In genomic region chr13:92390217-92390616, GRCh38 we compare ENCODE assay signal across 14 cellular contexts.
DNase-seq lines count a peak whose midpoint lies in the region; ATAC-seq and TF ChIP-seq lines count a peak whose summit lies in the region.
"Had no signal": no experiment of that assay in that cellular context is flagged by ENCODE, and none has a peak within 500 bp of the region (broad histone marks: within the 10 kb centered on the region; RNA-seq: fewer than 3 reads in every experiment).

No MANE protein-coding gene starts in this region.

- H3K27me3 ChIP-seq in hepatocyte, result no peaks in the 10 kb centered on the region
- H3K27me3 ChIP-seq: testis had no signal

- H3K4me2 ChIP-seq in hepatocyte, result peak overlapping the region; percentile 22

- H3K4me3 ChIP-seq in hepatocyte, result no peak overlapping the region
- H3K4me3 ChIP-seq: testis had no signal

- no peaks in the 10 kb centered on the region for H3K9me3 ChIP-seq in hepatocyte (ENCODE audit: low read depth)
- H3K9me3 ChIP-seq: testis had no signal

- no peaks in the 10 kb centered on the region for H4K20me1 ChIP-seq in hepatocyte (ENCODE audit: insufficient read depth, poor library complexity, severe bottlenecking)

- ATAC-seq in GM19035 (IDR thresholded peaks at IDR 0.05; ENCODE audit: unreplicated experiment), result no peak
- ATAC-seq: PC-3 had no signal

- no peaks in the 10 kb centered on the region for H3K36me3 ChIP-seq in hepatocyte (replicated peaks; ENCODE audit: insufficient read depth, low read depth)

- TF ChIP-seq CTCF in hepatocyte (IDR thresholded peaks at IDR 0.05; ENCODE audit: poor library complexity), result no peak

- 38% methylated on average over 4 of the region's 4 CpGs for WGBS in hepatocyte (ENCODE audit: low lambda C conversion rate, missing lambda C conversion rate)

- no peak overlapping the region for H3K27ac ChIP-seq in hepatocyte
- H3K27ac ChIP-seq: testis had no signal

- peaks cover 8% of the 10 kb centered on the region for H3K4me1 ChIP-seq in hepatocyte (ENCODE audit: insufficient read depth)
- H3K4me1 ChIP-seq: testis had no signal

- H3K79me2 ChIP-seq in hepatocyte, result no peaks in the 10 kb centered on the region

- DNase-seq in DMS53 treated with DMSO at 0.1 percent for 48 hours (lab: John Stamatoyannopoulos, UW; ENCODE audit: unreplicated experiment) (peak; percentile 50), NCI-H1417 treated with DMSO at 0.1 percent for 48 hours (lab: John Stamatoyannopoulos, UW) (peak; percentile 93), NCI-H69 (lab: John Stamatoyannopoulos, UW) (peak; percentile 93), hepatocyte (ENCODE audit: low spot score) (peak; percentile 8), occipital lobe (lab: John Stamatoyannopoulos, UW) (no peak), HK-2 (ENCODE audit: unreplicated experiment) (no peak), pons (ENCODE audit: low spot score) (no peak)
- DNase-seq: activated CD4-positive, CD25-positive, alpha-beta regulatory T cell; activated CD8-positive, alpha-beta memory T cell treated with anti-CD3 and anti-CD28 coated beads, Interleukin-2, amount 50 U/mL, for 48 hours; activated naive CD8-positive, alpha-beta T cell treated with anti-CD3 and anti-CD28 coated beads, Interleukin-2, amount 10 ng/mL, durations not matched to agents 7 days and 5 days; PC-3; SW 1271; testis had no signal

- no peaks in the 10 kb centered on the region for H3K9me2 ChIP-seq in hepatocyte (replicated peaks; ENCODE audit: insufficient read depth)

- peak overlapping the region; percentile 13 for H2AFZ ChIP-seq in hepatocyte

Comparison
In these comparisons a context has a peak if more than half of its experiments do, and no peak if none do; other contexts are left out.
1. DNase-seq: peak in DMS53 treated with DMSO at 0.1 percent for 48 hours (single experiment), NCI-H1417 treated with DMSO at 0.1 percent for 48 hours (single experiment), NCI-H69 (single experiment) and hepatocyte (single experiment); none in occipital lobe (single experiment), HK-2 (single experiment) and pons (single experiment).